In the genomic region with DNA sequence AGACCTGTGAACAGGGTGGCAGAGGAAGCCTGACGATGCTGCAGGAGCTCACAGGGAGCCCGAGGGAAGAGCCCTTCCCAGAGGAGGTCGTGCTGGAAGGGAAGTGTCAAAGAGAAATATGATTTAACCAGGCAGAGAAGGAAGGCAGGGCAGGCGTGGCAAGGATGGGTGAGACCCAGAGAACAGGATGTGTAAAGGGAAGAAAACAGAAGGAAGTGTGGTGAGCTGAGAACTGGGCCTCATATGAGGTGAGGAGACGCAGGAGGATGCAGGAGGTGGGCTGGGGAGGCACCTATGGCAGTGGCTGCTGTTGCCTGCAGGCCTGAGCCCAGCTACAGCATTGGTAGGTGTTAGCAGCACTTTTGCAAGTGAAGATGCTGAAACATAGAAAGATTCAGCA, we compare ENCODE assay signal across 1 cellular context.
TF ChIP-seq lines count a peak whose summit lies in the region.

No MANE protein-coding gene starts in this region.

TF ChIP-seq in GM23338, 12 proteins besides CTCF, POLR2A, EP300 and RAD21:
- TF ChIP-seq CREB1 (CRISPR knock-in tag; IDR thresholded peaks at IDR 0.05; ENCODE audit: low read depth): no peak
- TF ChIP-seq, protein P1, sequence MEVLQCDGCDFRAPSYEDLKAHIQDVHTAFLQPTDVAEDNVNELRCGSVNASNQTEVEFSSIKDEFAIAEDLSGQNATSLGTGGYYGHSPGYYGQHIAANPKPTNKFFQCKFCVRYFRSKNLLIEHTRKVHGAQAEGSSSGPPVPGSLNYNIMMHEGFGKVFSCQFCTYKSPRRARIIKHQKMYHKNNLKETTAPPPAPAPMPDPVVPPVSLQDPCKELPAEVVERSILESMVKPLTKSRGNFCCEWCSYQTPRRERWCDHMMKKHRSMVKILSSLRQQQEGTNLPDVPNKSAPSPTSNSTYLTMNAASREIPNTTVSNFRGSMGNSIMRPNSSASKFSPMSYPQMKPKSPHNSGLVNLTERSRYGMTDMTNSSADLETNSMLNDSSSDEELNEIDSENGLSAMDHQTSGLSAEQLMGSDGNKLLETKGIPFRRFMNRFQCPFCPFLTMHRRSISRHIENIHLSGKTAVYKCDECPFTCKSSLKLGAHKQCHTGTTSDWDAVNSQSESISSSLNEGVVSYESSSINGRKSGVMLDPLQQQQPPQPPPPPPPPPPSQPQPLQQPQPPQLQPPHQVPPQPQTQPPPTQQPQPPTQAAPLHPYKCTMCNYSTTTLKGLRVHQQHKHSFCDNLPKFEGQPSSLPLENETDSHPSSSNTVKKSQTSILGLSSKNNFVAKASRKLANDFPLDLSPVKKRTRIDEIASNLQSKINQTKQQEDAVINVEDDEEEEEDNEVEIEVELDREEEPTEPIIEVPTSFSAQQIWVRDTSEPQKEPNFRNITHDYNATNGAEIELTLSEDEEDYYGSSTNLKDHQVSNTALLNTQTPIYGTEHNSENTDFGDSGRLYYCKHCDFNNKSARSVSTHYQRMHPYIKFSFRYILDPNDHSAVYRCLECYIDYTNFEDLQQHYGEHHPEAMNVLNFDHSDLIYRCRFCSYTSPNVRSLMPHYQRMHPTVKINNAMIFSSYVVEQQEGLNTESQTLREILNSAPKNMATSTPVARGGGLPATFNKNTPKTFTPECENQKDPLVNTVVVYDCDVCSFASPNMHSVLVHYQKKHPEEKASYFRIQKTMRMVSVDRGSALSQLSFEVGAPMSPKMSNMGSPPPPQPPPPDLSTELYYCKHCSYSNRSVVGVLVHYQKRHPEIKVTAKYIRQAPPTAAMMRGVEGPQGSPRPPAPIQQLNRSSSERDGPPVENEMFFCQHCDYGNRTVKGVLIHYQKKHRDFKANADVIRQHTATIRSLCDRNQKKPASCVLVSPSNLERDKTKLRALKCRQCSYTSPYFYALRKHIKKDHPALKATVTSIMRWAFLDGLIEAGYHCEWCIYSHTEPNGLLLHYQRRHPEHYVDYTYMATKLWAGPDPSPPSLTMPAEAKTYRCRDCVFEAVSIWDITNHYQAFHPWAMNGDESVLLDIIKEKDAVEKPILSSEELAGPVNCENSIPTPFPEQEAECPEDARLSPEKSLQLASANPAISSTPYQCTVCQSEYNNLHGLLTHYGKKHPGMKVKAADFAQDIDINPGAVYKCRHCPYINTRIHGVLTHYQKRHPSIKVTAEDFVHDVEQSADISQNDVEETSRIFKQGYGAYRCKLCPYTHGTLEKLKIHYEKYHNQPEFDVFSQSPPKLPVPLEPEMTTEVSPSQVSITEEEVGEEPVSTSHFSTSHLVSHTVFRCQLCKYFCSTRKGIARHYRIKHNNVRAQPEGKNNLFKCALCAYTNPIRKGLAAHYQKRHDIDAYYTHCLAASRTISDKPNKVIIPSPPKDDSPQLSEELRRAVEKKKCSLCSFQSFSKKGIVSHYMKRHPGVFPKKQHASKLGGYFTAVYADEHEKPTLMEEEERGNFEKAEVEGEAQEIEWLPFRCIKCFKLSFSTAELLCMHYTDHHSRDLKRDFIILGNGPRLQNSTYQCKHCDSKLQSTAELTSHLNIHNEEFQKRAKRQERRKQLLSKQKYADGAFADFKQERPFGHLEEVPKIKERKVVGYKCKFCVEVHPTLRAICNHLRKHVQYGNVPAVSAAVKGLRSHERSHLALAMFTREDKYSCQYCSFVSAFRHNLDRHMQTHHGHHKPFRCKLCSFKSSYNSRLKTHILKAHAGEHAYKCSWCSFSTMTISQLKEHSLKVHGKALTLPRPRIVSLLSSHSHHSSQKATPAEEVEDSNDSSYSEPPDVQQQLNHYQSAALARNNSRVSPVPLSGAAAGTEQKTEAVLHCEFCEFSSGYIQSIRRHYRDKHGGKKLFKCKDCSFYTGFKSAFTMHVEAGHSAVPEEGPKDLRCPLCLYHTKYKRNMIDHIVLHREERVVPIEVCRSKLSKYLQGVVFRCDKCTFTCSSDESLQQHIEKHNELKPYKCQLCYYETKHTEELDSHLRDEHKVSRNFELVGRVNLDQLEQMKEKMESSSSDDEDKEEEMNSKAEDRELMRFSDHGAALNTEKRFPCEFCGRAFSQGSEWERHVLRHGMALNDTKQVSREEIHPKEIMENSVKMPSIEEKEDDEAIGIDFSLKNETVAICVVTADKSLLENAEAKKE (CRISPR knock-in tag; IDR thresholded peaks at IDR 0.05): no peak
- no peak for TF ChIP-seq NANOG (IDR thresholded peaks at IDR 0.05; ENCODE audit: borderline replicate concordance)
- TF ChIP-seq EZH2phosphoT487 (IDR thresholded peaks at IDR 0.05; ENCODE audit: unreplicated experiment): no peak
- no peak for TF ChIP-seq POLR2AphosphoS5 (IDR thresholded peaks at IDR 0.05; ENCODE audit: low read depth)
- TF ChIP-seq, protein P2, sequence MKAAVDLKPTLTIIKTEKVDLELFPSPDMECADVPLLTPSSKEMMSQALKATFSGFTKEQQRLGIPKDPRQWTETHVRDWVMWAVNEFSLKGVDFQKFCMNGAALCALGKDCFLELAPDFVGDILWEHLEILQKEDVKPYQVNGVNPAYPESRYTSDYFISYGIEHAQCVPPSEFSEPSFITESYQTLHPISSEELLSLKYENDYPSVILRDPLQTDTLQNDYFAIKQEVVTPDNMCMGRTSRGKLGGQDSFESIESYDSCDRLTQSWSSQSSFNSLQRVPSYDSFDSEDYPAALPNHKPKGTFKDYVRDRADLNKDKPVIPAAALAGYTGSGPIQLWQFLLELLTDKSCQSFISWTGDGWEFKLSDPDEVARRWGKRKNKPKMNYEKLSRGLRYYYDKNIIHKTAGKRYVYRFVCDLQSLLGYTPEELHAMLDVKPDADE (IDR thresholded peaks at IDR 0.05): no peak
- no peak for TF ChIP-seq JUNB (IDR thresholded peaks at IDR 0.05; ENCODE audit: unreplicated experiment)
- TF ChIP-seq STAT1 (IDR thresholded peaks at IDR 0.05; ENCODE audit: unreplicated experiment): no peak
- TF ChIP-seq ZNF331 (CRISPR knock-in tag; IDR thresholded peaks at IDR 0.05; ENCODE audit: low read depth): no peak
